In genomic region chr12:18224745-18225144, GRCh38 we compare ENCODE assay signal across 9 cellular contexts. TPM values are rescaled to one million over a fixed set of nuclear protein-coding genes. Genes with fewer than 3 reads are reported as not detected.
A peak's percentile ranks its signal among the peaks of the same experiment; 100 is the strongest.
DNase-seq lines count a peak whose midpoint lies in the region; ATAC-seq and TF ChIP-seq lines count a peak whose summit lies in the region.
"Had no signal": no experiment of that assay in that cellular context is flagged by ENCODE, and none has a peak within 500 bp of the region (broad histone marks: within the 10 kb centered on the region; RNA-seq: fewer than 3 reads in every experiment).

No MANE protein-coding gene starts in this region.

- no peaks in the 10 kb centered on the region for H3K27me3 Mint-ChIP-seq in natural killer cell (ENCODE audit: low read depth in 2 of 2)

- H3K4me1 Mint-ChIP-seq in natural killer cell, result no peaks in the 10 kb centered on the region

- TF ChIP-seq CTCF in heart right ventricle (IDR thresholded peaks at IDR 0.05) (peak in 7 of 9 donors; percentile 25 to 57 (median 45)), dorsolateral prefrontal cortex (IDR thresholded peaks at IDR 0.05 in 54 of 56, conservative IDR thresholded peaks at IDR 0.05 in 2 of 56; ENCODE audit: low read depth in 1 of 56, partially characterized antibody in 56 of 56) (peak in 54 of 56 donors; percentile 14 to 70 (median 46)), parathyroid adenoma (IDR thresholded peaks at IDR 0.05) (peak; percentile 30), natural killer cell (IDR thresholded peaks at IDR 0.05) (no peak)

- no peak overlapping the region for H3K4me3 Mint-ChIP-seq in natural killer cell

- no peak overlapping the region for H3K9ac ChIP-seq in parathyroid adenoma

- intact Hi-C loops in heart right ventricle (cut with DNase I) (loop anchor here in 5 of 10 donors (5.0 to 10.0 kb wide), 4 partner anchors 70 to 82 kb away; no protein-coding TSS in a partner anchor), cardiac septum (cut with DNase I) (loop anchor here (10.0 kb wide), 1 partner anchor 80 kb away; no protein-coding TSS in a partner anchor), dorsolateral prefrontal cortex (cut with DNase I) (no loop called here), natural killer cell (cut with micrococcal nuclease) (no loop called here)

- no peaks in the 10 kb centered on the region for H3K36me3 Mint-ChIP-seq in natural killer cell

- H3K9me3 Mint-ChIP-seq in natural killer cell, result peaks cover 0 to 3% of the 10 kb centered on the region in 2 donors

- no peaks in the 10 kb centered on the region for H3K79me2 ChIP-seq in parathyroid adenoma

- H3K4me1 ChIP-seq in heart right ventricle, result no peaks in the 10 kb centered on the region
- H3K4me1 ChIP-seq in parathyroid adenoma, result no peaks in the 10 kb centered on the region

- H3K4me2 ChIP-seq in parathyroid adenoma (ENCODE audit: low read length), result no peak overlapping the region

- H3K4me3 ChIP-seq in heart right ventricle (no peak overlapping the region), dorsolateral prefrontal cortex (no peak overlapping the region), parathyroid adenoma (ENCODE audit: low read depth, low read length) (no peak overlapping the region)
- H3K4me3 ChIP-seq: skin epidermis had no signal

- ATAC-seq in heart right ventricle, result no peak
- no peak for ATAC-seq in natural killer cell

- DNase-seq in heart right ventricle (no peak), cardiac septum (ENCODE audit: low spot score) (no peak), NCI-H69 (lab: John Stamatoyannopoulos, UW) (peak; percentile 72), dorsolateral prefrontal cortex (no peak), natural killer cell (no peak)
- DNase-seq in activated CD4-positive, alpha-beta T cell treated with anti-CD3 and anti-CD28 coated beads for 48 hours, result no peak
- no peak for DNase-seq in activated naive CD4-positive, alpha-beta T cell treated with anti-CD3 and anti-CD28 coated beads, Interleukin-2, amount 50 U/mL, for 16 hours

- H3K27me3 ChIP-seq in heart right ventricle, result no peaks in the 10 kb centered on the region
- no peaks in the 10 kb centered on the region for H3K27me3 ChIP-seq in dorsolateral prefrontal cortex
- H3K27me3 ChIP-seq in parathyroid adenoma (ENCODE audit: control insufficient read depth, insufficient read depth, low read length), result no peaks in the 10 kb centered on the region

- H3K36me3 ChIP-seq in heart right ventricle, result no peaks in the 10 kb centered on the region
- no peaks in the 10 kb centered on the region for H3K36me3 ChIP-seq in parathyroid adenoma (ENCODE audit: control insufficient read depth, insufficient read depth, low read length)

- H3K9me3 ChIP-seq in heart right ventricle (no peaks in the 10 kb centered on the region), parathyroid adenoma (ENCODE audit: control insufficient read depth, low read length) (no peaks in the 10 kb centered on the region)

- H3K27ac ChIP-seq in heart right ventricle, result no peak overlapping the region
- no peak overlapping the region for H3K27ac ChIP-seq in dorsolateral prefrontal cortex
- no peak overlapping the region for H3K27ac ChIP-seq in parathyroid adenoma
- H3K27ac ChIP-seq: skin epidermis had no signal

- no peak overlapping the region for H3K27ac Mint-ChIP-seq in natural killer cell

- H2AFZ ChIP-seq in parathyroid adenoma, result no peak overlapping the region

RNA-seq across cellular contexts. Expression of gene PIK3C2G, which starts 36.6 kb away (rescaled TPM):
- total RNA-seq in heart right ventricle, result not detected
- polyA plus RNA-seq in heart right ventricle, result not detected
- not detected for total RNA-seq in cardiac septum
- total RNA-seq in dorsolateral prefrontal cortex, result 1 to 10 TPM in 11 of 120 experiments, under 1 TPM in 101, not detected in 8; 0.08 to 2.5 (median 0.43) TPM
- not detected for total RNA-seq in natural killer cell
